In genomic region chr5:17415282-17415681, GRCh38 we compare ENCODE assay signal across 23 cellular contexts.
DNase-seq lines count a peak whose midpoint lies in the region; ATAC-seq and TF ChIP-seq lines count a peak whose summit lies in the region.
"Had no signal": no experiment of that assay in that cellular context is flagged by ENCODE, and none has a peak within 500 bp of the region (broad histone marks: within the 10 kb centered on the region; RNA-seq: fewer than 3 reads in every experiment).

No MANE protein-coding gene starts in this region.

- H3K27ac ChIP-seq in mesodermal cell (ENCODE audit: low read depth, low read length, severe bottlenecking) = peak overlapping the region; percentile 71
- H3K27ac ChIP-seq: coronary artery, ovary, suprapubic skin had no signal

- no peaks in the 10 kb centered on the region for H3K9me3 ChIP-seq in mesodermal cell (ENCODE audit: control insufficient read depth, low read length)
- H3K9me3 ChIP-seq: ovary, suprapubic skin had no signal

- 42 to 51% methylated on average over 11 of the region's 11 CpGs for WGBS in mesodermal cell (ENCODE audit: insufficient coverage in 2 of 2), 2 experiments

- no peaks in the 10 kb centered on the region for H3K4me1 ChIP-seq in mesodermal cell (ENCODE audit: control insufficient read depth, insufficient read depth, low read length, poor library complexity, severe bottlenecking)
- H3K4me1 ChIP-seq: suprapubic skin had no signal

- peak; percentile 53 for DNase-seq in DMS 273 treated with DMSO at 0.1 percent for 48 hours (lab: John Stamatoyannopoulos, UW)
- DNase-seq in NCI-H2171 (lab: John Stamatoyannopoulos, UW) = peak; percentile 66
- DNase-seq in cerebellar cortex (ENCODE audit: low spot score) = peak; percentile 2
- DNase-seq in erythroblast (lab: John Stamatoyannopoulos, UW) = no peak
- DNase-seq: activated CD8-positive, alpha-beta memory T cell treated with anti-CD3 and anti-CD28 coated beads, Interleukin-2, amount 10 ng/mL, durations not matched to agents 7 days and 5 days; activated effector memory CD4-positive, alpha-beta T cell treated with Interleukin-2 at 50 U/mL for 16 hours; CD4-positive, alpha-beta memory T cell; head of caudate nucleus; MV-4-11; NCI-H2107; ovary; SHP77 treated with DMSO at 0.1 percent for 48 hours; stimulated activated CD4-positive, alpha-beta T cell treated with anti-CD3 and anti-CD28 coated beads, Interleukin-4, amount 100 ng/mL, for 24 hours; stimulated activated CD8-positive, alpha-beta memory T cell treated with anti-CD3 and anti-CD28 coated beads, Interleukin-4, amount 100 ng/mL, for 48 hours; T-helper 17 cell had no signal

- no peak overlapping the region for H3K4me3 ChIP-seq in mesodermal cell (ENCODE audit: extremely low read depth, insufficient read depth, low read length, poor library complexity, severe bottlenecking)
- H3K4me3 ChIP-seq: coronary artery, GM12878, ovary, suprapubic skin had no signal

- no peak for TF ChIP-seq POLR2A in erythroblast (IDR thresholded peaks at IDR 0.05; ENCODE audit: low read length)

- no peaks in the 10 kb centered on the region for H3K36me3 ChIP-seq in mesodermal cell (ENCODE audit: control insufficient read depth, insufficient read depth, low read length)
- H3K36me3 ChIP-seq: ovary, suprapubic skin had no signal

- ATAC-seq in GM18858 (IDR thresholded peaks at IDR 0.05; ENCODE audit: unreplicated experiment) (no peak), GM18909 (IDR thresholded peaks at IDR 0.05; ENCODE audit: poor library complexity, unreplicated experiment) (no peak), HG03460 (IDR thresholded peaks at IDR 0.05; ENCODE audit: unreplicated experiment) (no peak)
- ATAC-seq: activated CD8-positive, alpha-beta memory T cell treated with anti-CD3 and anti-CD28 coated beads, Interleukin-2, amount 10 ng/mL, durations not matched to agents 7 days and 5 days; GM12878; HepG2; T-helper 17 cell had no signal

Comparison
In these comparisons a context has a peak if more than half of its experiments do, and no peak if none do; other contexts are left out.
1. DNase-seq: peak in DMS 273 treated with DMSO at 0.1 percent for 48 hours (single experiment), NCI-H2171 (single experiment) and cerebellar cortex (single experiment); none in erythroblast (0 of 2).